23 cellular contexts compared by ENCODE assay signal in genomic region chr2:832635-833034, GRCh38.
"Had no signal": no experiment of that assay in that cellular context is flagged by ENCODE, and none has a peak within 500 bp of the region (broad histone marks: within the 10 kb centered on the region; RNA-seq: fewer than 3 reads in every experiment).

No MANE protein-coding gene starts in this region.

- DNase-seq: colonic mucosa; cortex of kidney; dermis blood vessel endothelial cell; dorsolateral prefrontal cortex; effector CD4-positive, alpha-beta T cell; effector CD8-positive, alpha-beta T cell; effector memory CD4-positive, alpha-beta T cell; effector memory CD8-positive, alpha-beta T cell; endodermal cell; erythroblast; esophagus squamous epithelium; foreskin fibroblast; foreskin keratinocyte; foreskin melanocyte; gastrocnemius medialis; glutamatergic neuron; heart left ventricle; heart right ventricle had no signal

- H3K27ac ChIP-seq: colonic mucosa, coronary artery, dorsolateral prefrontal cortex, epithelial cell of prostate, esophagus squamous epithelium, foreskin keratinocyte, gastrocnemius medialis, gastroesophageal sphincter, heart right ventricle had no signal

- H3K4me3 ChIP-seq: colonic mucosa, coronary artery, dorsolateral prefrontal cortex, esophagus squamous epithelium, gastrocnemius medialis, gastroesophageal sphincter, heart left ventricle, heart right ventricle had no signal

- H3K4me3 Mint-ChIP-seq: dendritic cell treated with granulocyte-macrophage colony-stimulating factor and Interleukin-4, amounts not matched to agents 40 ng/mL and 50 ng/mL, for 4 days; effector memory CD8-positive, alpha-beta T cell; endodermal cell had no signal

- ATAC-seq: effector memory CD8-positive, alpha-beta T cell; esophagus mucosa; foreskin keratinocyte; gastrocnemius medialis; gastroesophageal sphincter; heart left ventricle; heart right ventricle had no signal

- H3K27me3 ChIP-seq: colonic mucosa, foreskin keratinocyte had no signal

- H3K27ac Mint-ChIP-seq: dendritic cell treated with granulocyte-macrophage colony-stimulating factor and Interleukin-4, amounts not matched to agents 40 ng/mL and 50 ng/mL, for 4 days; effector memory CD8-positive, alpha-beta T cell; endodermal cell had no signal

- H3K4me1 ChIP-seq: colonic mucosa, foreskin keratinocyte had no signal

- H3K9me3 Mint-ChIP-seq: dendritic cell treated with granulocyte-macrophage colony-stimulating factor and Interleukin-4, amounts not matched to agents 40 ng/mL and 50 ng/mL, for 4 days; effector memory CD8-positive, alpha-beta T cell; endodermal cell had no signal

- H3K9me3 ChIP-seq: colonic mucosa, esophagus squamous epithelium, gastrocnemius medialis, gastroesophageal sphincter, heart left ventricle, heart right ventricle had no signal

- H3K27me3 Mint-ChIP-seq: dendritic cell treated with granulocyte-macrophage colony-stimulating factor and Interleukin-4, amounts not matched to agents 40 ng/mL and 50 ng/mL, for 4 days had no signal

- H3K36me3 ChIP-seq: colonic mucosa, esophagus squamous epithelium, gastrocnemius medialis, gastroesophageal sphincter, heart left ventricle, heart right ventricle had no signal
